In the genomic region with DNA sequence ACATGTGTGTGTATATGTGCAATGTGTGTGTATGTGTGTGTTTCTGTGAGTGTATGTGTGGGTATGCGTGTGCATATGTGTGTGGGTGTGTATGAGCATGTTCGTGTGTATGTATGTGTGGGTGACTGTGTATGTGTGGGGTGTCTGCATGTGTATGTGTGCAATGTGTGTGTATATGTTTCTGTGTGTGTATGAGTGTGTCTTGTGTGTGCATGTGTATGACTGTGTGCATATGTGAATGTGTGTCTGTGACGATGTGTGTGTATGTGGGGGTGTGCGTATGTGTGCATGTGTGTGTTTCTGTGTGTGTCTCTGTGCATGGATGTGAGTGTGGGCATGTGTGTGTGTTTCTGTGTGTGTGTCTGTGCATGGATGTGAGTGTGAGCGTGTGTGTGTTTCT, we compare ENCODE assay signal across 11 cellular contexts. TPM values are rescaled to one million over a fixed set of nuclear protein-coding genes. Genes with fewer than 3 reads are reported as not detected.
"Had no signal": no experiment of that assay in that cellular context is flagged by ENCODE, and none has a peak within 500 bp of the region (broad histone marks: within the 10 kb centered on the region; RNA-seq: fewer than 3 reads in every experiment).

No MANE protein-coding gene starts in this region.

- FAIRE-seq: H54, K562 had no signal

- H2AFZ ChIP-seq: GM23248 had no signal

- DNase-seq: GM23248, GOT3, H9, HCEC 1CT, HFFc6, IMR-90, KG1 had no signal

- H3K27ac ChIP-seq: GM23248, HL-60 had no signal

- ATAC-seq: K562 had no signal

- H3K9ac ChIP-seq: GM23248 had no signal

- H3K4me3 ChIP-seq: GM23248, K562 had no signal

RNA-seq across cellular contexts. Expression of gene ATP2B3, which starts 4.2 kb away (rescaled TPM):
- total RNA-seq: GM23248, HFFc6, HT1080, K562 had no signal
- polyA plus RNA-seq: GM23248 had no signal

RNA-seq across cellular contexts. Expression of gene BGN, which starts 18.5 kb away (rescaled TPM):
- polyA plus RNA-seq: K562 had no signal
